18 cellular contexts compared by ENCODE assay signal in genomic region chr4:159096434-159096833, GRCh38. TPM values are rescaled to one million over a fixed set of nuclear protein-coding genes. Genes with fewer than 3 reads are reported as not detected.
A peak's percentile ranks its signal among the peaks of the same experiment; 100 is the strongest.
DNase-seq lines count a peak whose midpoint lies in the region; TF ChIP-seq lines count a peak whose summit lies in the region.
"Had no signal": no experiment of that assay in that cellular context is flagged by ENCODE, and none has a peak within 500 bp of the region (broad histone marks: within the 10 kb centered on the region; RNA-seq: fewer than 3 reads in every experiment).

No MANE protein-coding gene starts in this region.

- H3K36me3 ChIP-seq in left ventricle myocardium inferior: no peaks in the 10 kb centered on the region
- H3K36me3 ChIP-seq: BLaER1 had no signal

- no peak for DNase-seq in left ventricle myocardium inferior
- DNase-seq in cardiac septum (ENCODE audit: low spot score): no peak
- peak; percentile 31 for DNase-seq in choroid plexus epithelial cell (ENCODE audit: low read depth)
- no peak for DNase-seq in endothelial cell (ENCODE audit: low spot score)
- no peak for DNase-seq in NCI-H146 treated with DMSO at 0.1 percent for 48 hours (lab: John Stamatoyannopoulos, UW; ENCODE audit: unreplicated experiment)
- DNase-seq in activated CD4-positive, alpha-beta T cell treated with anti-CD3 and anti-CD28 coated beads for 48 hours: no peak
- DNase-seq in Calu3: no peak
- DNase-seq: CD4-positive, alpha-beta T cell; CD8-positive, alpha-beta memory T cell; DMS53; DMS79 treated with DMSO at 0.1 percent for 48 hours; GF-D8; GM23248; H9 had no signal

- H3K27me3 Mint-ChIP-seq in endothelial cell (ENCODE audit: unreplicated experiment) (peaks cover 7% of the 10 kb centered on the region), Calu3 (ENCODE audit: unreplicated experiment) (no peaks in the 10 kb centered on the region)
- H3K27me3 Mint-ChIP-seq: CD4-positive, alpha-beta T cell had no signal

- no peak for TF ChIP-seq CTCF in left ventricle myocardium inferior (IDR thresholded peaks at IDR 0.05; ENCODE audit: borderline replicate concordance)
- TF ChIP-seq CTCF in choroid plexus epithelial cell (conservative IDR thresholded peaks at IDR 0.05; ENCODE audit: low read depth, low read length): no peak
- no peak for TF ChIP-seq CTCF in endothelial cell (IDR thresholded peaks at IDR 0.05; ENCODE audit: unreplicated experiment)
- no peak for TF ChIP-seq CTCF in Calu3 (IDR thresholded peaks at IDR 0.05; ENCODE audit: unreplicated experiment)

- CTCF ChIA-PET in Calu3 (lab: Charles Lee): no interaction called here

- no peaks in the 10 kb centered on the region for H3K9me3 Mint-ChIP-seq in endothelial cell (ENCODE audit: unreplicated experiment)
- no peaks in the 10 kb centered on the region for H3K9me3 Mint-ChIP-seq in Calu3 (ENCODE audit: low read depth, unreplicated experiment)
- H3K9me3 Mint-ChIP-seq: CD14-positive monocyte; CD4-positive, alpha-beta T cell; CD8-positive, alpha-beta memory T cell; H9 had no signal

- H3K4me1 Mint-ChIP-seq in endothelial cell (ENCODE audit: unreplicated experiment): peaks cover 31% of the 10 kb centered on the region
- peaks cover 7% of the 10 kb centered on the region for H3K4me1 Mint-ChIP-seq in Calu3 (ENCODE audit: low read depth, unreplicated experiment)

- peak overlapping the region; percentile 58 for H3K27ac ChIP-seq in left ventricle myocardium inferior (replicated peaks)
- H3K27ac ChIP-seq: 22Rv1, BLaER1, GM23248 had no signal

- intact Hi-C loops in left ventricle myocardium inferior (cut with micrococcal nuclease) (no loop called here), cardiac septum (cut with DNase I) (no loop called here), Calu3 (cut with micrococcal nuclease; ENCODE audit: unreplicated experiment) (no loop called here)

- no peak overlapping the region for H3K4me3 ChIP-seq in left ventricle myocardium inferior
- H3K4me3 ChIP-seq in choroid plexus epithelial cell (ENCODE audit: low read depth, low read length): no peak overlapping the region
- H3K4me3 ChIP-seq: BLaER1, GM23248 had no signal

- H3K27ac Mint-ChIP-seq in endothelial cell (ENCODE audit: unreplicated experiment) (peak overlapping the region; percentile 9), Calu3 (ENCODE audit: unreplicated experiment) (no peak overlapping the region)
- H3K27ac Mint-ChIP-seq: B cell; CD14-positive monocyte; CD4-positive, alpha-beta T cell had no signal

- no TSS peak for BruUV-seq in Calu3 (replicated peaks; lab: Mats Ljungman, UMichigan)

- no peaks in the 10 kb centered on the region for H3K27me3 ChIP-seq in left ventricle myocardium inferior (ENCODE audit: low read depth)
- H3K27me3 ChIP-seq: BLaER1 had no signal

- H3K4me3 Mint-ChIP-seq in endothelial cell (ENCODE audit: unreplicated experiment) (no peak overlapping the region), Calu3 (ENCODE audit: low read depth, unreplicated experiment) (no peak overlapping the region)
- H3K4me3 Mint-ChIP-seq: B cell; CD14-positive monocyte; CD4-positive, alpha-beta T cell; CD8-positive, alpha-beta memory T cell; H9 had no signal

- peaks cover 3% of the 10 kb centered on the region for H3K9me3 ChIP-seq in left ventricle myocardium inferior (replicated peaks)
- H3K9me3 ChIP-seq: BLaER1 had no signal

- H3K36me3 Mint-ChIP-seq in endothelial cell (ENCODE audit: low read depth, unreplicated experiment): no peaks in the 10 kb centered on the region
- peaks cover 4% of the 10 kb centered on the region for H3K36me3 Mint-ChIP-seq in Calu3 (ENCODE audit: insufficient read depth, unreplicated experiment)
- H3K36me3 Mint-ChIP-seq: CD14-positive monocyte; CD8-positive, alpha-beta memory T cell had no signal

- peaks cover 19% of the 10 kb centered on the region for H3K4me1 ChIP-seq in left ventricle myocardium inferior

RNA-seq across cellular contexts. Expression of gene RAPGEF2, which starts 6.4 kb away (rescaled TPM):
- 51.5 TPM for total RNA-seq in left ventricle myocardium inferior
- total RNA-seq in cardiac septum: 52.3 TPM
- 108 TPM for total RNA-seq in endothelial cell (ENCODE audit: unreplicated experiment)
- 23.8 and 27.9 TPM in 2 replicates for total RNA-seq in Calu3 (2022)
